1 cellular context compared by ENCODE assay signal in genomic region chr11:1690167-1691026, GRCh38.
TF ChIP-seq lines count a peak whose summit lies in the region.

No MANE protein-coding gene starts in this region.

TF ChIP-seq in HepG2, 621 proteins besides CTCF, POLR2A, EP300 and RAD21 (continues in another document):
- TF ChIP-seq RBM39 (IDR thresholded peaks at IDR 0.05; ENCODE audit: low read depth, low read length, poor library complexity, severe bottlenecking) (peak; percentile 51), ZMYM2 (CRISPR knock-in tag; IDR thresholded peaks at IDR 0.05) (0 out of 2 replicates have a peak, but pooled peaks have one; percentile 56), ZC3H4 (CRISPR knock-in tag; IDR thresholded peaks at IDR 0.05; ENCODE audit: borderline replicate concordance) (0 out of 2 replicates have a peak, but pooled peaks have one; percentile 6), NR2F2 (IDR thresholded peaks at IDR 0.05; ENCODE audit: borderline replicate concordance, low read depth) (no peak), ZNF687 (CRISPR knock-in tag; IDR thresholded peaks at IDR 0.05) (peak; percentile 77), ZC3H13 (CRISPR knock-in tag; IDR thresholded peaks at IDR 0.05) (peak; percentile 3; the same call in 1 of the 2 replicates), MTF2 (CRISPR knock-in tag; IDR thresholded peaks at IDR 0.05; ENCODE audit: borderline replicate concordance) (no peak), DR1 (CRISPR knock-in tag; IDR thresholded peaks at IDR 0.05) (0 out of 2 replicates have a peak, but pooled peaks have one; percentile 25), SATB2 (CRISPR knock-in tag; IDR thresholded peaks at IDR 0.05) (no peak), ZNF350 (CRISPR knock-in tag; IDR thresholded peaks at IDR 0.05; ENCODE audit: borderline replicate concordance, low read depth) (0 out of 2 replicates have a peak, but pooled peaks have one; percentile 4), MEIS1 (CRISPR knock-in tag; IDR thresholded peaks at IDR 0.05; ENCODE audit: borderline replicate concordance) (0 out of 2 replicates have a peak, but pooled peaks have one; percentile 3), ZBTB40 (IDR thresholded peaks at IDR 0.05) (no peak), ZBTB40 (CRISPR knock-in tag; IDR thresholded peaks at IDR 0.05) (peak; percentile 21), ETS1 (CRISPR knock-in tag; IDR thresholded peaks at IDR 0.05) (0 out of 2 replicates have a peak, but pooled peaks have one; percentile 1), FLYWCH1 (CRISPR knock-in tag; IDR thresholded peaks at IDR 0.05) (peak; percentile 14; the same call in 1 of the 2 replicates), ZBTB7B (CRISPR knock-in tag; IDR thresholded peaks at IDR 0.05) (no peak), HNRNPLL (IDR thresholded peaks at IDR 0.05; ENCODE audit: low read depth, low read length, poor library complexity, severe bottlenecking) (no peak), UBTF (CRISPR knock-in tag; IDR thresholded peaks at IDR 0.05) (0 out of 2 replicates have a peak, but pooled peaks have one; percentile 32), BATF2 (CRISPR knock-in tag; IDR thresholded peaks at IDR 0.05) (0 out of 2 replicates have a peak, but pooled peaks have one; percentile 9), ZNF343 (CRISPR knock-in tag; IDR thresholded peaks at IDR 0.05) (no peak), RNF219 (CRISPR knock-in tag; IDR thresholded peaks at IDR 0.05) (0 out of 2 replicates have a peak, but pooled peaks have one; percentile 0), HNF4G (IDR thresholded peaks at IDR 0.05; ENCODE audit: borderline replicate concordance, low read depth, low read length) (no peak), HNF4G (CRISPR knock-in tag; IDR thresholded peaks at IDR 0.05; ENCODE audit: borderline replicate concordance, low read depth) (no peak), ARID4A (CRISPR knock-in tag; IDR thresholded peaks at IDR 0.05; ENCODE audit: borderline replicate concordance) (0 out of 2 replicates have a peak, but pooled peaks have one; percentile 8), HNRNPK (IDR thresholded peaks at IDR 0.05; ENCODE audit: low read depth, low read length, poor library complexity, severe bottlenecking) (peak; percentile 84), ZNF44 (CRISPR knock-in tag; IDR thresholded peaks at IDR 0.05) (no peak), BCL6 (CRISPR knock-in tag; IDR thresholded peaks at IDR 0.05) (no peak), ZNF335 (CRISPR knock-in tag; IDR thresholded peaks at IDR 0.05) (no peak)
